In genomic region chr9:129151469-129151868, GRCh38 we compare ENCODE assay signal across 1 cellular context.
TF ChIP-seq lines count a peak whose summit lies in the region.

No MANE protein-coding gene starts in this region.

TF ChIP-seq in IMR-90, 13 proteins besides CTCF, POLR2A, EP300 and RAD21:
- TF ChIP-seq CHD1 (IDR thresholded peaks at IDR 0.05; ENCODE audit: low read depth, low read length), result no peak
- TF ChIP-seq FOS (IDR thresholded peaks at IDR 0.05; ENCODE audit: low read depth, low read length), result no peak
- no peak for TF ChIP-seq NFE2L2 (IDR thresholded peaks at IDR 0.05; ENCODE audit: low read depth, low read length)
- TF ChIP-seq ELK1 (IDR thresholded peaks at IDR 0.05; ENCODE audit: borderline replicate concordance, low read depth, low read length), result no peak
- no peak for TF ChIP-seq CEBPB (IDR thresholded peaks at IDR 0.05; ENCODE audit: low read depth, low read length)
- no peak for TF ChIP-seq BHLHE40 (IDR thresholded peaks at IDR 0.05; ENCODE audit: low read depth, low read length)
- TF ChIP-seq RFX5 (IDR thresholded peaks at IDR 0.05; ENCODE audit: low read depth, low read length), result no peak
- no peak for TF ChIP-seq MAZ (IDR thresholded peaks at IDR 0.05; ENCODE audit: borderline replicate concordance, low read depth, low read length)
- TF ChIP-seq MAFK (IDR thresholded peaks at IDR 0.05; ENCODE audit: low read depth, low read length), result no peak
- no peak for TF ChIP-seq SMC3 (IDR thresholded peaks at IDR 0.05; ENCODE audit: low read depth, low read length)
- TF ChIP-seq, protein P1, sequence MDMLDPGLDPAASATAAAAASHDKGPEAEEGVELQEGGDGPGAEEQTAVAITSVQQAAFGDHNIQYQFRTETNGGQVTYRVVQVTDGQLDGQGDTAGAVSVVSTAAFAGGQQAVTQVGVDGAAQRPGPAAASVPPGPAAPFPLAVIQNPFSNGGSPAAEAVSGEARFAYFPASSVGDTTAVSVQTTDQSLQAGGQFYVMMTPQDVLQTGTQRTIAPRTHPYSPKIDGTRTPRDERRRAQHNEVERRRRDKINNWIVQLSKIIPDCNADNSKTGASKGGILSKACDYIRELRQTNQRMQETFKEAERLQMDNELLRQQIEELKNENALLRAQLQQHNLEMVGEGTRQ (IDR thresholded peaks at IDR 0.05; ENCODE audit: low read depth, low read length), result no peak
- no peak for TF ChIP-seq RCOR1 (IDR thresholded peaks at IDR 0.05; ENCODE audit: insufficient replicate concordance, low read length)
- no peak for TF ChIP-seq MXI1 (IDR thresholded peaks at IDR 0.05; ENCODE audit: borderline replicate concordance, low read depth, low read length)
